In the genomic region with DNA sequence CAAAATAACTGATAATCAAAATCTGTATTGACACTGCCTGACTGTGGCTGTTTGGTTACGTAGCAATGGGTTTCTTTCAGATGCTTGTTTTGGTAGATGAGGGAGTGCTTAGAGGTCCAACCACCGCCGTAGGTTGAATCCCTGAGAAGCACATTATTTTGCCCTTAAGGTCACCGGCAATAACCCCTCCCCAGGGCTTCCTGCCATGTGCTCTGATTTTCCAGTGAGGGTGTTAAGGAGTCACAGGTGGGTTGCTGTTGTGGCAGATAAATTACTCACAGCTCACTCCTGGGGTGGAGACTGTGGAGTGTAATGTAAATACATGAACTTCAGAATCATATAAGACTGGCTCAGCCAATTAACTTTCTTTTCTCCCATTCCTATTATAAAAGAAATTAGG, we compare ENCODE assay signal across 23 cellular contexts.
"Had no signal": no experiment of that assay in that cellular context is flagged by ENCODE, and none has a peak within 500 bp of the region (broad histone marks: within the 10 kb centered on the region; RNA-seq: fewer than 3 reads in every experiment).

No MANE protein-coding gene starts in this region.

- ATAC-seq: left cardiac atrium; left lobe of liver; lower lobe of right lung; naive thymus-derived CD8-positive, alpha-beta T cell; pancreas; right cardiac atrium; sciatic nerve; stimulated activated naive B cell treated with anti-CD40 and anti-IgM and Interleukin-4, amounts not matched to agents 10 μg/mL and 1 μg/mL and 100 μg/mL, for 72 hours; stimulated activated naive CD8-positive, alpha-beta T cell treated with anti-CD3 and anti-CD28 coated beads, Interleukin-15, Interleukin-2, amounts not matched to agents 100 U/mL and 50 U/mL, for 24 hours had no signal

- DNase-seq: kidney glomerular epithelial cell; left cardiac atrium; lower lobe of right lung; mammary epithelial cell; mesenchymal stem cell; naive thymus-derived CD8-positive, alpha-beta T cell; nucleus accumbens; pancreas; posterior cingulate gyrus; right cardiac atrium; stimulated activated CD4-positive, alpha-beta T cell treated with anti-CD3 and anti-CD28 coated beads, Interleukin-12 subunit alpha, Interleukin-12 subunit beta, amount 100 ng/mL, for 4 hours; stimulated activated CD4-positive, alpha-beta T cell treated with anti-CD3 and anti-CD28 coated beads, Interleukin-15, amount 100 ng/mL, for 24 hours; stimulated activated CD4-positive, alpha-beta T cell treated with anti-CD3 and anti-CD28 coated beads, Interleukin-2, amount 100 ng/mL, for 24 hours; stimulated activated CD4-positive, alpha-beta T cell treated with anti-CD3 and anti-CD28 coated beads, Interleukin-4, amount 100 ng/mL, for 1 hour; stimulated activated naive B cell treated with anti-CD40 and anti-IgM and Interleukin-4, amounts not matched to agents 10 μg/mL and 1 μg/mL and 100 μg/mL, for 72 hours; stimulated activated naive CD8-positive, alpha-beta T cell treated with anti-CD3 and anti-CD28 coated beads, Interleukin-15, Interleukin-2, amounts not matched to agents 100 U/mL and 50 U/mL, for 24 hours; stomach; testis; thyroid gland; transverse colon; upper lobe of left lung had no signal
